In genomic region chr3:50587806-50588758, GRCh38 we compare ENCODE assay signal across 10 cellular contexts. TPM values are rescaled to one million over a fixed set of nuclear protein-coding genes. Genes with fewer than 3 reads are reported as not detected.
DNase-seq lines count a peak whose midpoint lies in the region; ATAC-seq, FAIRE-seq and TF ChIP-seq lines count a peak whose summit lies in the region.
"Had no signal": no experiment of that assay in that cellular context is flagged by ENCODE, and none has a peak within 500 bp of the region (broad histone marks: within the 10 kb centered on the region; RNA-seq: fewer than 3 reads in every experiment).

No MANE protein-coding gene starts in this region.

- H3K4me3 Mint-ChIP-seq in activated naive CD8-positive, alpha-beta T cell treated with anti-CD3 and anti-CD28 coated beads, Interleukin-2, amount 50 U/mL, for 24 hours: peak overlapping the region; percentile 61

- no peaks in the 10 kb centered on the region for H3K9me3 ChIP-seq in transverse colon
- H3K9me3 ChIP-seq: testis had no signal

- intact Hi-C loops in transverse colon (cut with DNase I; ENCODE audit: low total_unique reads): no loop called here

- no peaks in the 10 kb centered on the region for H3K9me3 Mint-ChIP-seq in activated naive CD8-positive, alpha-beta T cell treated with anti-CD3 and anti-CD28 coated beads, Interleukin-2, amount 50 U/mL, for 24 hours

- H3K4me1 ChIP-seq in transverse colon: peaks cover 5 to 17% (median 13%) of the 10 kb centered on the region in 4 donors

- no peak for TF ChIP-seq EP300 in transverse colon (IDR thresholded peaks at IDR 0.05; ENCODE audit: low read depth)

- no peaks in the 10 kb centered on the region for H3K27me3 ChIP-seq in transverse colon
- H3K27me3 ChIP-seq: testis had no signal

- H3K36me3 Mint-ChIP-seq in activated naive CD8-positive, alpha-beta T cell treated with anti-CD3 and anti-CD28 coated beads, Interleukin-2, amount 50 U/mL, for 24 hours (ENCODE audit: low read depth): peaks cover 23% of the 10 kb centered on the region

- no peak overlapping the region for H3K4me3 ChIP-seq in transverse colon
- H3K4me3 ChIP-seq: testis had no signal

- peaks cover 96% of the 10 kb centered on the region for H3K4me1 Mint-ChIP-seq in activated naive CD8-positive, alpha-beta T cell treated with anti-CD3 and anti-CD28 coated beads, Interleukin-2, amount 50 U/mL, for 24 hours

- FAIRE-seq in GM19239 (lab: Jason Lieb, UNC): peak; percentile 83

- TF ChIP-seq POLR2A in transverse colon (IDR thresholded peaks at IDR 0.05): no peak

- in situ Hi-C loops in transverse colon (cut with MboI; ENCODE audit: low pct_ligation_motif_present in 1 of 4, low pct_unique_long_range_greater_than_20kb in 1 of 4, low sequenced_read_pairs in 3 of 4): no loop called here

- no peak overlapping the region for H3K27ac ChIP-seq in transverse colon
- H3K27ac ChIP-seq: testis had no signal

- no peaks in the 10 kb centered on the region for H3K36me3 ChIP-seq in transverse colon

- TF ChIP-seq CTCF in transverse colon (IDR thresholded peaks at IDR 0.05) (no peak), GM10266 (IDR thresholded peaks at IDR 0.05; ENCODE audit: control insufficient read depth, insufficient read depth, low read depth, missing control alignments) (no peak)

- peak overlapping the region; percentile 99 for H3K27ac Mint-ChIP-seq in activated naive CD8-positive, alpha-beta T cell treated with anti-CD3 and anti-CD28 coated beads, Interleukin-2, amount 50 U/mL, for 24 hours

- no peaks in the 10 kb centered on the region for H3K27me3 Mint-ChIP-seq in activated naive CD8-positive, alpha-beta T cell treated with anti-CD3 and anti-CD28 coated beads, Interleukin-2, amount 50 U/mL, for 24 hours

- 61 to 80% methylated on average over 1 to 17 of the region's 17 CpGs for WGBS in transverse colon (ENCODE audit: low coverage in 1 of 2), 2 donors

- ATAC-seq in activated naive CD8-positive, alpha-beta T cell treated with anti-CD3 and anti-CD28 coated beads, Interleukin-2, amount 50 U/mL, for 24 hours: peak; percentile 62

- no peak for DNase-seq in GM19239 (ENCODE audit: insufficient read length, low spot score)
- peak in 3 of 4 experiments; percentile 19 to 59 (median 44) for DNase-seq in activated CD4-positive, CD25-positive, alpha-beta regulatory T cell (lab: John Stamatoyannopoulos, UW)
- DNase-seq in activated naive CD8-positive, alpha-beta T cell treated with anti-CD3 and anti-CD28 coated beads, Interleukin-2, amount 50 U/mL, for 24 hours: peak; percentile 89
- DNase-seq in stimulated activated CD4-positive, alpha-beta T cell treated with anti-CD3 and anti-CD28 coated beads, Interleukin-4, amount 100 ng/mL, for 4 hours: peak; percentile 77 to 79
- no peak for DNase-seq in transverse colon
- no peak for DNase-seq in NCI-H1694 treated with DMSO at 0.1 percent for 48 hours (lab: John Stamatoyannopoulos, UW)
- no peak for DNase-seq in GM10266 (ENCODE audit: extremely low spot score)
- DNase-seq in glomerular visceral epithelial cell (ENCODE audit: extremely low spot score): no peak
- DNase-seq: mammary epithelial cell, testis had no signal

RNA-seq across cellular contexts. Expression of gene HEMK1, which starts 18.8 kb away (rescaled TPM):
- 10 to 100 TPM in 1 of 4 donors, 1 to 10 TPM in 3; 7.3 to 11.6 (median 7.9) TPM for total RNA-seq in transverse colon

RNA-seq across cellular contexts. Expression of gene C3orf18, which starts 20.5 kb away (rescaled TPM):
- 10 to 100 TPM in 1 of 4 donors, 1 to 10 TPM in 3; 1.9 to 10.2 (median 4.3) TPM for total RNA-seq in transverse colon

RNA-seq across cellular contexts. Expression of gene CISH, which starts 23.5 kb away (rescaled TPM):
- 10 to 100 TPM in 2 of 4 donors, 1 to 10 TPM in 2; 3.0 to 15.9 (median 9.2) TPM for total RNA-seq in transverse colon

RNA-seq across cellular contexts. Expression of gene MAPKAPK3, which starts 28.9 kb away (rescaled TPM):
- 10 to 100 TPM; 21.3 to 37.8 (median 26.9) TPM for total RNA-seq in transverse colon

Comparison
In these comparisons a context has a peak if more than half of its experiments do, and no peak if none do; other contexts are left out.
1. DNase-seq: peak in activated CD4-positive, CD25-positive, alpha-beta regulatory T cell (3 of 4), activated naive CD8-positive, alpha-beta T cell treated with anti-CD3 and anti-CD28 coated beads, Interleukin-2, amount 50 U/mL, for 24 hours (single experiment) and stimulated activated CD4-positive, alpha-beta T cell treated with anti-CD3 and anti-CD28 coated beads, Interleukin-4, amount 100 ng/mL, for 4 hours (2 of 2); none in GM19239 (single experiment), transverse colon (single experiment), NCI-H1694 treated with DMSO at 0.1 percent for 48 hours (single experiment), GM10266 (single experiment) and glomerular visceral epithelial cell (single experiment).